In the genomic region with DNA sequence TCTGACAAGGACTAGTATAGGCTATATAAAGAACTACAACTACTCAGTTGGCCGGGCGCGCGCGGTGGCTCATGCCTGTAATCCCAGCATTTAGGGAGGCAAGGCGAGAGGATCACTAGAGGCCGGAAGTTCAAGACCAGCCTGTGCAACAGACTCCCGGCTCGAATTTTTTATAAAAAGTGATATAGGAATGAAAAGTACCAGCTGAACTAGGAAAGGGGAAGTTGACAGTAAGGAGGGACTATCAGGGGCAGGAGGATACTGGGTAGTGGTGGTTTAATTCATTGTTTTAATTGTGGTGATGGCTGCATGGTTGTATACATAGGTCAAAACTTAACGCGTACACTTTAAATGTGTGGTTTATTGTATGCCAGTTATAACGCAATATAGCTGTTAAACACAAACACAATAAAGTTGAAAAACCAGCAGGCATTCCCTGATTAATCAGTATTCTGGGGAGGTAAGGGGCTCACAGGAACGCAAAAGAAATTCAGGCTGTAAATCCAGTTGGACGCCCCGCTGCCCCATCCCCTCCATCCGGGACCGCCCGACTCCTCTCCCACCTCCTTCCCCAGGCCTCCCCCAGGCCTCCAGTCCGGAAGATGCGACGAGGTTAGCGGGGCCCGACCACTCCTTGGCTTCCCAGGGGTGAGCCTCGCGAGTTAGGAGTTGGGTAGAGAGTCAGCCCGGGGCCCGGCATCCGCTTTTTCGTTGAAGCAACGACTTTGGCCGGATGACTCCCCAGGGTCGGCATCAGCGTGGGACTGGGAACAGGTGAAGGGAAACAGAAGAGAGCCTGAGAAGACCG, we compare ENCODE assay signal across 1 cellular context.
TF ChIP-seq lines count a peak whose summit lies in the region.

No MANE protein-coding gene starts in this region.

TF ChIP-seq in K562, 482 proteins besides CTCF, POLR2A, EP300 and RAD21 (continues in another document):
- TF ChIP-seq NELFE (IDR thresholded peaks at IDR 0.05; ENCODE audit: insufficient read depth, insufficient read length) (no peak), KDM5B (IDR thresholded peaks at IDR 0.05; ENCODE audit: insufficient replicate concordance, low read depth, low read length) (peak; percentile 69), RFX7 (CRISPR knock-in tag; IDR thresholded peaks at IDR 0.05) (no peak), SIX5 (IDR thresholded peaks at IDR 0.05; ENCODE audit: borderline replicate concordance in 1 of 2, insufficient read depth in 1 of 2, low read depth in 1 of 2, low read length in 2 of 2) (0 out of 4 replicates have a peak, but pooled peaks of 1 of the 2 experiments have one; percentile 4), PML (IDR thresholded peaks at IDR 0.05; ENCODE audit: low read length) (0 out of 2 replicates have a peak, but pooled peaks have one; percentile 30), ZNF551 (CRISPR knock-in tag; IDR thresholded peaks at IDR 0.05) (0 out of 2 replicates have a peak, but pooled peaks have one; percentile 56), FOXM1 (IDR thresholded peaks at IDR 0.05; ENCODE audit: low read depth) (peak; percentile 64), FOXM1 (CRISPR knock-in tag; IDR thresholded peaks at IDR 0.05; ENCODE audit: low read depth) (no peak), NRF1 (conservative IDR thresholded peaks at IDR 0.05 in 1 of 2, IDR thresholded peaks at IDR 0.05 in 1 of 2) (peak; percentile 54 to 64), XRCC5 (IDR thresholded peaks at IDR 0.05; ENCODE audit: low read depth, low read length) (peak; percentile 83), TAF1 (IDR thresholded peaks at IDR 0.05; ENCODE audit: control insufficient read depth, extremely low read depth, insufficient read depth, low read length, severe bottlenecking) (peak; percentile 47), ZC3H8 (IDR thresholded peaks at IDR 0.05) (peak; percentile 35; the same call in 1 of the 2 replicates), POLR2B (IDR thresholded peaks at IDR 0.05; ENCODE audit: low read depth, partially characterized antibody) (peak; percentile 46), BHLHE40 (IDR thresholded peaks at IDR 0.05; ENCODE audit: low read length) (peak; percentile 79), RHOXF2B (CRISPR knock-in tag; conservative IDR thresholded peaks at IDR 0.05) (no peak), MYNN (IDR thresholded peaks at IDR 0.05) (no peak), MYNN (CRISPR knock-in tag; IDR thresholded peaks at IDR 0.05) (no peak), MBD2 (IDR thresholded peaks at IDR 0.05; ENCODE audit: borderline replicate concordance, low read depth) (0 out of 2 replicates have a peak, but pooled peaks have one; percentile 72), ETV1 (tag; conservative IDR thresholded peaks at IDR 0.05; ENCODE audit: low read depth) (peak; percentile 22), MIER1 (IDR thresholded peaks at IDR 0.05; ENCODE audit: low read depth) (peak; percentile 66), PCBP1 (IDR thresholded peaks at IDR 0.05; ENCODE audit: low read depth, low read length, poor library complexity, severe bottlenecking) (peak; percentile 21), POLR2AphosphoS5 (IDR thresholded peaks at IDR 0.05; ENCODE audit: control insufficient read depth, insufficient read depth, low read depth, low read length) (peak; percentile 43; the same call in 1 of the 2 replicates), ASH1L (IDR thresholded peaks at IDR 0.05; ENCODE audit: borderline replicate concordance, low read depth, partially characterized antibody) (peak; percentile 80), FOXK2 (conservative IDR thresholded peaks at IDR 0.05 in 1 of 2, IDR thresholded peaks at IDR 0.05 in 1 of 2; ENCODE audit: low read depth in 2 of 2) (peak in 1 of 2 experiments; percentile 99; a peak in 2 of 4 replicates), CREM (IDR thresholded peaks at IDR 0.05; ENCODE audit: low read depth) (peak; percentile 62), RCOR1 (IDR thresholded peaks at IDR 0.05; ENCODE audit: borderline replicate concordance in 1 of 2, low read depth in 2 of 2, low read length in 2 of 2) (peak in 1 of 2 experiments; percentile 8; a peak in 1 of 4 replicates)
- TF ChIP-seq, protein P1, sequence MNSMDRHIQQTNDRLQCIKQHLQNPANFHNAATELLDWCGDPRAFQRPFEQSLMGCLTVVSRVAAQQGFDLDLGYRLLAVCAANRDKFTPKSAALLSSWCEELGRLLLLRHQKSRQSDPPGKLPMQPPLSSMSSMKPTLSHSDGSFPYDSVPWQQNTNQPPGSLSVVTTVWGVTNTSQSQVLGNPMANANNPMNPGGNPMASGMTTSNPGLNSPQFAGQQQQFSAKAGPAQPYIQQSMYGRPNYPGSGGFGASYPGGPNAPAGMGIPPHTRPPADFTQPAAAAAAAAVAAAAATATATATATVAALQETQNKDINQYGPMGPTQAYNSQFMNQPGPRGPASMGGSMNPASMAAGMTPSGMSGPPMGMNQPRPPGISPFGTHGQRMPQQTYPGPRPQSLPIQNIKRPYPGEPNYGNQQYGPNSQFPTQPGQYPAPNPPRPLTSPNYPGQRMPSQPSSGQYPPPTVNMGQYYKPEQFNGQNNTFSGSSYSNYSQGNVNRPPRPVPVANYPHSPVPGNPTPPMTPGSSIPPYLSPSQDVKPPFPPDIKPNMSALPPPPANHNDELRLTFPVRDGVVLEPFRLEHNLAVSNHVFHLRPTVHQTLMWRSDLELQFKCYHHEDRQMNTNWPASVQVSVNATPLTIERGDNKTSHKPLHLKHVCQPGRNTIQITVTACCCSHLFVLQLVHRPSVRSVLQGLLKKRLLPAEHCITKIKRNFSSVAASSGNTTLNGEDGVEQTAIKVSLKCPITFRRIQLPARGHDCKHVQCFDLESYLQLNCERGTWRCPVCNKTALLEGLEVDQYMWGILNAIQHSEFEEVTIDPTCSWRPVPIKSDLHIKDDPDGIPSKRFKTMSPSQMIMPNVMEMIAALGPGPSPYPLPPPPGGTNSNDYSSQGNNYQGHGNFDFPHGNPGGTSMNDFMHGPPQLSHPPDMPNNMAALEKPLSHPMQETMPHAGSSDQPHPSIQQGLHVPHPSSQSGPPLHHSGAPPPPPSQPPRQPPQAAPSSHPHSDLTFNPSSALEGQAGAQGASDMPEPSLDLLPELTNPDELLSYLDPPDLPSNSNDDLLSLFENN (IDR thresholded peaks at IDR 0.05; ENCODE audit: low read depth in 2 of 2, low read length in 2 of 2): 0 out of 4 replicates have a peak, but pooled peaks of 1 of the 2 experiments have one; percentile 2
- TF ChIP-seq, protein P2, sequence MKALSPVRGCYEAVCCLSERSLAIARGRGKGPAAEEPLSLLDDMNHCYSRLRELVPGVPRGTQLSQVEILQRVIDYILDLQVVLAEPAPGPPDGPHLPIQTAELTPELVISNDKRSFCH (CRISPR knock-in tag; IDR thresholded peaks at IDR 0.05): no peak
- TF ChIP-seq, protein P2 (tag; IDR thresholded peaks at IDR 0.05): 0 out of 2 replicates have a peak, but pooled peaks have one; percentile 8
- TF ChIP-seq, protein P3, sequence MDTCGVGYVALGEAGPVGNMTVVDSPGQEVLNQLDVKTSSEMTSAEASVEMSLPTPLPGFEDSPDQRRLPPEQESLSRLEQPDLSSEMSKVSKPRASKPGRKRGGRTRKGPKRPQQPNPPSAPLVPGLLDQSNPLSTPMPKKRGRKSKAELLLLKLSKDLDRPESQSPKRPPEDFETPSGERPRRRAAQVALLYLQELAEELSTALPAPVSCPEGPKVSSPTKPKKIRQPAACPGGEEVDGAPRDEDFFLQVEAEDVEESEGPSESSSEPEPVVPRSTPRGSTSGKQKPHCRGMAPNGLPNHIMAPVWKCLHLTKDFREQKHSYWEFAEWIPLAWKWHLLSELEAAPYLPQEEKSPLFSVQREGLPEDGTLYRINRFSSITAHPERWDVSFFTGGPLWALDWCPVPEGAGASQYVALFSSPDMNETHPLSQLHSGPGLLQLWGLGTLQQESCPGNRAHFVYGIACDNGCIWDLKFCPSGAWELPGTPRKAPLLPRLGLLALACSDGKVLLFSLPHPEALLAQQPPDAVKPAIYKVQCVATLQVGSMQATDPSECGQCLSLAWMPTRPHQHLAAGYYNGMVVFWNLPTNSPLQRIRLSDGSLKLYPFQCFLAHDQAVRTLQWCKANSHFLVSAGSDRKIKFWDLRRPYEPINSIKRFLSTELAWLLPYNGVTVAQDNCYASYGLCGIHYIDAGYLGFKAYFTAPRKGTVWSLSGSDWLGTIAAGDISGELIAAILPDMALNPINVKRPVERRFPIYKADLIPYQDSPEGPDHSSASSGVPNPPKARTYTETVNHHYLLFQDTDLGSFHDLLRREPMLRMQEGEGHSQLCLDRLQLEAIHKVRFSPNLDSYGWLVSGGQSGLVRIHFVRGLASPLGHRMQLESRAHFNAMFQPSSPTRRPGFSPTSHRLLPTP (IDR thresholded peaks at IDR 0.05; ENCODE audit: borderline replicate concordance, extremely low read depth, insufficient read length): peak; percentile 24
- TF ChIP-seq, protein P4, sequence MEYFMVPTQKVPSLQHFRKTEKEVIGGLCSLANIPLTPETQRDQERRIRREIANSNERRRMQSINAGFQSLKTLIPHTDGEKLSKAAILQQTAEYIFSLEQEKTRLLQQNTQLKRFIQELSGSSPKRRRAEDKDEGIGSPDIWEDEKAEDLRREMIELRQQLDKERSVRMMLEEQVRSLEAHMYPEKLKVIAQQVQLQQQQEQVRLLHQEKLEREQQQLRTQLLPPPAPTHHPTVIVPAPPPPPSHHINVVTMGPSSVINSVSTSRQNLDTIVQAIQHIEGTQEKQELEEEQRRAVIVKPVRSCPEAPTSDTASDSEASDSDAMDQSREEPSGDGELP (CRISPR knock-in tag; IDR thresholded peaks at IDR 0.05; ENCODE audit: borderline replicate concordance): no peak; the same call in 1 of the 2 replicates
- TF ChIP-seq, protein P5, sequence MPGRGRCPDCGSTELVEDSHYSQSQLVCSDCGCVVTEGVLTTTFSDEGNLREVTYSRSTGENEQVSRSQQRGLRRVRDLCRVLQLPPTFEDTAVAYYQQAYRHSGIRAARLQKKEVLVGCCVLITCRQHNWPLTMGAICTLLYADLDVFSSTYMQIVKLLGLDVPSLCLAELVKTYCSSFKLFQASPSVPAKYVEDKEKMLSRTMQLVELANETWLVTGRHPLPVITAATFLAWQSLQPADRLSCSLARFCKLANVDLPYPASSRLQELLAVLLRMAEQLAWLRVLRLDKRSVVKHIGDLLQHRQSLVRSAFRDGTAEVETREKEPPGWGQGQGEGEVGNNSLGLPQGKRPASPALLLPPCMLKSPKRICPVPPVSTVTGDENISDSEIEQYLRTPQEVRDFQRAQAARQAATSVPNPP (IDR thresholded peaks at IDR 0.05; ENCODE audit: borderline replicate concordance, insufficient read depth, insufficient read length): no peak
- TF ChIP-seq, protein P6, sequence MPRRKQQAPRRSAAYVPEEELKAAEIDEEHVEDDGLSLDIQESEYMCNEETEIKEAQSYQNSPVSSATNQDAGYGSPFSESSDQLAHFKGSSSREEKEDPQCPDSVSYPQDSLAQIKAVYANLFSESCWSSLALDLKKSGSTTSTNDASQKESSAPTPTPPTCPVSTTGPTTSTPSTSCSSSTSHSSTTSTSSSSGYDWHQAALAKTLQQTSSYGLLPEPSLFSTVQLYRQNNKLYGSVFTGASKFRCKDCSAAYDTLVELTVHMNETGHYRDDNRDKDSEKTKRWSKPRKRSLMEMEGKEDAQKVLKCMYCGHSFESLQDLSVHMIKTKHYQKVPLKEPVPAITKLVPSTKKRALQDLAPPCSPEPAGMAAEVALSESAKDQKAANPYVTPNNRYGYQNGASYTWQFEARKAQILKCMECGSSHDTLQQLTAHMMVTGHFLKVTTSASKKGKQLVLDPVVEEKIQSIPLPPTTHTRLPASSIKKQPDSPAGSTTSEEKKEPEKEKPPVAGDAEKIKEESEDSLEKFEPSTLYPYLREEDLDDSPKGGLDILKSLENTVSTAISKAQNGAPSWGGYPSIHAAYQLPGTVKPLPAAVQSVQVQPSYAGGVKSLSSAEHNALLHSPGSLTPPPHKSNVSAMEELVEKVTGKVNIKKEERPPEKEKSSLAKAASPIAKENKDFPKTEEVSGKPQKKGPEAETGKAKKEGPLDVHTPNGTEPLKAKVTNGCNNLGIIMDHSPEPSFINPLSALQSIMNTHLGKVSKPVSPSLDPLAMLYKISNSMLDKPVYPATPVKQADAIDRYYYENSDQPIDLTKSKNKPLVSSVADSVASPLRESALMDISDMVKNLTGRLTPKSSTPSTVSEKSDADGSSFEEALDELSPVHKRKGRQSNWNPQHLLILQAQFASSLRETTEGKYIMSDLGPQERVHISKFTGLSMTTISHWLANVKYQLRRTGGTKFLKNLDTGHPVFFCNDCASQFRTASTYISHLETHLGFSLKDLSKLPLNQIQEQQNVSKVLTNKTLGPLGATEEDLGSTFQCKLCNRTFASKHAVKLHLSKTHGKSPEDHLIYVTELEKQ (CRISPR knock-in tag; IDR thresholded peaks at IDR 0.05): no peak
- TF ChIP-seq, protein P7, sequence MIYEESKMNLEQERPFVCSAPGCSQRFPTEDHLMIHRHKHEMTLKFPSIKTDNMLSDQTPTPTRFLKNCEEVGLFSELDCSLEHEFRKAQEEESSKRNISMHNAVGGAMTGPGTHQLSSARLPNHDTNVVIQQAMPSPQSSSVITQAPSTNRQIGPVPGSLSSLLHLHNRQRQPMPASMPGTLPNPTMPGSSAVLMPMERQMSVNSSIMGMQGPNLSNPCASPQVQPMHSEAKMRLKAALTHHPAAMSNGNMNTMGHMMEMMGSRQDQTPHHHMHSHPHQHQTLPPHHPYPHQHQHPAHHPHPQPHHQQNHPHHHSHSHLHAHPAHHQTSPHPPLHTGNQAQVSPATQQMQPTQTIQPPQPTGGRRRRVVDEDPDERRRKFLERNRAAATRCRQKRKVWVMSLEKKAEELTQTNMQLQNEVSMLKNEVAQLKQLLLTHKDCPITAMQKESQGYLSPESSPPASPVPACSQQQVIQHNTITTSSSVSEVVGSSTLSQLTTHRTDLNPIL (CRISPR knock-in tag; IDR thresholded peaks at IDR 0.05): 0 out of 2 replicates have a peak, but pooled peaks have one; percentile 25
- TF ChIP-seq, protein P8, sequence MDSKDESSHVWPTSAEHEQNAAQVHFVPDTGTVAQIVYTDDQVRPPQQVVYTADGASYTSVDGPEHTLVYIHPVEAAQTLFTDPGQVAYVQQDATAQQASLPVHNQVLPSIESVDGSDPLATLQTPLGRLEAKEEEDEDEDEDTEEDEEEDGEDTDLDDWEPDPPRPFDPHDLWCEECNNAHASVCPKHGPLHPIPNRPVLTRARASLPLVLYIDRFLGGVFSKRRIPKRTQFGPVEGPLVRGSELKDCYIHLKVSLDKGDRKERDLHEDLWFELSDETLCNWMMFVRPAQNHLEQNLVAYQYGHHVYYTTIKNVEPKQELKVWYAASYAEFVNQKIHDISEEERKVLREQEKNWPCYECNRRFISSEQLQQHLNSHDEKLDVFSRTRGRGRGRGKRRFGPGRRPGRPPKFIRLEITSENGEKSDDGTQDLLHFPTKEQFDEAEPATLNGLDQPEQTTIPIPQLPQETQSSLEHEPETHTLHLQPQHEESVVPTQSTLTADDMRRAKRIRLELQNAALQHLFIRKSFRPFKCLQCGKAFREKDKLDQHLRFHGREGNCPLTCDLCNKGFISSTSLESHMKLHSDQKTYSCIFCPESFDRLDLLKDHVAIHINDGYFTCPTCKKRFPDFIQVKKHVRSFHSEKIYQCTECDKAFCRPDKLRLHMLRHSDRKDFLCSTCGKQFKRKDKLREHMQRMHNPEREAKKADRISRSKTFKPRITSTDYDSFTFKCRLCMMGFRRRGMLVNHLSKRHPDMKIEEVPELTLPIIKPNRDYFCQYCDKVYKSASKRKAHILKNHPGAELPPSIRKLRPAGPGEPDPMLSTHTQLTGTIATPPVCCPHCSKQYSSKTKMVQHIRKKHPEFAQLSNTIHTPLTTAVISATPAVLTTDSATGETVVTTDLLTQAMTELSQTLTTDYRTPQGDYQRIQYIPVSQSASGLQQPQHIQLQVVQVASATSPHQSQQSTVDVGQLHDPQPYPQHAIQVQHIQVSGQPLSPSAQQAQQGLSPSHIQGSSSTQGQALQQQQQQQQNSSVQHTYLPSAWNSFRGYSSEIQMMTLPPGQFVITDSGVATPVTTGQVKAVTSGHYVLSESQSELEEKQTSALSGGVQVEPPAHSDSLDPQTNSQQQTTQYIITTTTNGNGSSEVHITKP (IDR thresholded peaks at IDR 0.05; ENCODE audit: partially characterized antibody): peak; percentile 99
